In the genomic region with DNA sequence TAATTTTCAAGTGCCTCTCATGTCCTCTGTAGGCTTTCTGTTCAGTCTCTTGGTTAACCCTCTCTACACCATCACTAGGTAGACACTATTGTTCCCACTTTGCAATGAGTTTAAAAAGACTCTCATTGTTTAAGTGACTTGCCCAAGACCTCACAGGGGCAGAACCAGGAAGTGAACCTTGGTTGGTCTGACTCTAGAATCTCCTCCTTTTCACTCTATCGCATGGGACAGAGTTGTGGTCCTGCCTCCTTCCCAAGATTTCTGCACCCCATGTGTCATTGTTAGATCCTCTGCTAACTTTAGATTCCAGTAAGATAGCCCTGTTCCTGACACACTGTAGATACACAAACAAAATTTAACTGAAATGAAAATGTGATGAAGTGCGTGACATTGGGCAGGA, we compare ENCODE assay signal across 24 cellular contexts.
DNase-seq lines count a peak whose midpoint lies in the region; ATAC-seq, FAIRE-seq and TF ChIP-seq lines count a peak whose summit lies in the region.
"Had no signal": no experiment of that assay in that cellular context is flagged by ENCODE, and none has a peak within 500 bp of the region (broad histone marks: within the 10 kb centered on the region; RNA-seq: fewer than 3 reads in every experiment).

No MANE protein-coding gene starts in this region.

- peaks cover 6% of the 10 kb centered on the region for H3K4me1 Mint-ChIP-seq in astrocyte (ENCODE audit: low read depth, unreplicated experiment)
- H3K4me1 Mint-ChIP-seq: activated CD4-positive, alpha-beta T cell treated with anti-CD3 and anti-CD28 coated beads, Interleukin-2, amount 10 ng/mL, durations not matched to agents 7 days and 5 days; memory B cell; naive thymus-derived CD8-positive, alpha-beta T cell; T-cell had no signal

- H3K27me3 ChIP-seq in astrocyte (ENCODE audit: insufficient read depth, low read length) (no peaks in the 10 kb centered on the region), osteoblast (ENCODE audit: insufficient read depth, low read length) (no peaks in the 10 kb centered on the region), thoracic aorta (replicated peaks; ENCODE audit: insufficient read depth) (no peaks in the 10 kb centered on the region)
- H3K27me3 ChIP-seq: pancreas, right lobe of liver, upper lobe of left lung had no signal

- H3K4me3 ChIP-seq in astrocyte (ENCODE audit: insufficient read depth, low read depth, low read length): no peak overlapping the region
- no peak overlapping the region for H3K4me3 ChIP-seq in osteoblast (ENCODE audit: insufficient read depth, low read length)
- H3K4me3 ChIP-seq in thoracic aorta: no peak overlapping the region
- H3K4me3 ChIP-seq: pancreas, right lobe of liver, upper lobe of left lung had no signal

- H4K20me1 ChIP-seq in astrocyte (ENCODE audit: insufficient read depth, low read length): no peaks in the 10 kb centered on the region
- no peaks in the 10 kb centered on the region for H4K20me1 ChIP-seq in osteoblast (ENCODE audit: insufficient read depth, low read length)

- H3K36me3 ChIP-seq in astrocyte (ENCODE audit: insufficient read depth, low read length) (no peaks in the 10 kb centered on the region), osteoblast (ENCODE audit: insufficient read depth, low read length) (no peaks in the 10 kb centered on the region), thoracic aorta (no peaks in the 10 kb centered on the region)
- H3K36me3 ChIP-seq: pancreas, right lobe of liver, upper lobe of left lung had no signal

- H3K79me2 ChIP-seq in astrocyte (ENCODE audit: insufficient read depth, low read length) (no peaks in the 10 kb centered on the region), osteoblast (ENCODE audit: insufficient read depth, low read length) (no peaks in the 10 kb centered on the region)

- CTCF ChIA-PET in GM10248 (lab: Yijun Ruan, JAX): no interaction called here

- no peak overlapping the region for H3K4me3 Mint-ChIP-seq in astrocyte (ENCODE audit: unreplicated experiment)
- H3K4me3 Mint-ChIP-seq: activated CD4-positive, alpha-beta T cell treated with anti-CD3 and anti-CD28 coated beads, Interleukin-2, amount 10 ng/mL, durations not matched to agents 7 days and 5 days; memory B cell; naive thymus-derived CD8-positive, alpha-beta T cell; T-cell had no signal

- no peak overlapping the region for H3K27ac Mint-ChIP-seq in astrocyte (ENCODE audit: unreplicated experiment)
- H3K27ac Mint-ChIP-seq: activated CD4-positive, alpha-beta T cell treated with anti-CD3 and anti-CD28 coated beads, Interleukin-2, amount 10 ng/mL, durations not matched to agents 7 days and 5 days; memory B cell; naive thymus-derived CD8-positive, alpha-beta T cell; T-cell had no signal

- H3K9ac ChIP-seq in astrocyte (ENCODE audit: low read length): peak overlapping the region; percentile 35

- peaks cover 8% of the 10 kb centered on the region for H3K27me3 Mint-ChIP-seq in astrocyte (ENCODE audit: low read depth, unreplicated experiment)
- H3K27me3 Mint-ChIP-seq: activated CD4-positive, alpha-beta T cell treated with anti-CD3 and anti-CD28 coated beads, Interleukin-2, amount 10 ng/mL, durations not matched to agents 7 days and 5 days had no signal

- no peak overlapping the region for H2AFZ ChIP-seq in astrocyte (ENCODE audit: low read depth, low read length)
- H2AFZ ChIP-seq in osteoblast (ENCODE audit: low read length): peak overlapping the region; percentile 7

- H3K4me1 ChIP-seq in astrocyte (ENCODE audit: insufficient read depth, low read length) (peaks cover 33% of the 10 kb centered on the region), osteoblast (ENCODE audit: insufficient read depth, low read length) (peaks cover 50% of the 10 kb centered on the region), thoracic aorta (ENCODE audit: control insufficient read depth in 1 of 2, low read depth in 2 of 2) (peaks cover 8 to 38% of the 10 kb centered on the region in 2 donors)
- H3K4me1 ChIP-seq: right lobe of liver had no signal

- no peaks in the 10 kb centered on the region for H3K9me3 Mint-ChIP-seq in astrocyte (ENCODE audit: unreplicated experiment)
- H3K9me3 Mint-ChIP-seq: activated CD4-positive, alpha-beta T cell treated with anti-CD3 and anti-CD28 coated beads, Interleukin-2, amount 10 ng/mL, durations not matched to agents 7 days and 5 days; memory B cell; naive thymus-derived CD8-positive, alpha-beta T cell; T-cell had no signal

- ATAC-seq in thoracic aorta (ENCODE audit: insufficient number of reproducible peaks, low FRiP score, low read depth): no peak
- no peak for ATAC-seq in HG03175 (IDR thresholded peaks at IDR 0.05; ENCODE audit: unreplicated experiment)
- ATAC-seq: naive thymus-derived CD8-positive, alpha-beta T cell; right lobe of liver; T-cell had no signal

- no peaks in the 10 kb centered on the region for H3K36me3 Mint-ChIP-seq in astrocyte (ENCODE audit: low read depth, unreplicated experiment)
- H3K36me3 Mint-ChIP-seq: memory B cell; naive thymus-derived CD8-positive, alpha-beta T cell; T-cell had no signal

- peak; percentile 83 for FAIRE-seq in astrocyte (lab: Jason Lieb, UNC)
- FAIRE-seq: kidney, pancreas had no signal

- H3K4me2 ChIP-seq in astrocyte (ENCODE audit: low read length) (peak overlapping the region; percentile 18), osteoblast (ENCODE audit: insufficient read depth, low read length) (no peak overlapping the region)

- peak; percentile 43 for DNase-seq in NCI-H510A treated with DMSO at 0.1 percent for 48 hours (lab: John Stamatoyannopoulos, UW)
- no peak for DNase-seq in NCI-H510A (lab: John Stamatoyannopoulos, UW)
- DNase-seq in astrocyte (ENCODE audit: low read depth): no peak
- DNase-seq in osteoblast (ENCODE audit: insufficient read length, low spot score, missing footprints): no peak
- DNase-seq in thoracic aorta (ENCODE audit: low spot score): no peak
- no peak for DNase-seq in NCI-H1417 (lab: John Stamatoyannopoulos, UW)
- no peak for DNase-seq in GM10248 (ENCODE audit: extremely low spot score)
- DNase-seq: activated CD4-positive, alpha-beta T cell treated with anti-CD3 and anti-CD28 coated beads, Interleukin-2, amount 10 ng/mL, durations not matched to agents 7 days and 5 days; COR-L47; foreskin melanocyte; kidney; naive thymus-derived CD8-positive, alpha-beta T cell; NCI-H1105 treated with DMSO at 0.1 percent for 48 hours; NCI-H69; pancreas; right lobe of liver; SHP77; stimulated activated CD4-positive, alpha-beta T cell treated with anti-CD3 and anti-CD28 coated beads, Interleukin-2, amount 100 ng/mL, for 24 hours; stimulated activated naive CD4-positive, alpha-beta T cell treated with Interleukin-2 at 50 U/mL for 16 hours; T-cell; upper lobe of left lung had no signal

- H3K9me3 ChIP-seq in astrocyte (ENCODE audit: insufficient read depth, low read depth, low read length): no peaks in the 10 kb centered on the region
- H3K9me3 ChIP-seq in osteoblast (ENCODE audit: low read depth, low read length): no peaks in the 10 kb centered on the region
- no peaks in the 10 kb centered on the region for H3K9me3 ChIP-seq in thoracic aorta
- H3K9me3 ChIP-seq: pancreas, right lobe of liver, upper lobe of left lung had no signal

- POLR2A ChIA-PET in GM10248 (lab: Yijun Ruan, JAX): no interaction called here

- H3K27ac ChIP-seq in astrocyte (ENCODE audit: low read depth, low read length): peak overlapping the region; percentile 80
- peak overlapping the region; percentile 95 for H3K27ac ChIP-seq in osteoblast (ENCODE audit: low read depth, low read length)
- H3K27ac ChIP-seq in thoracic aorta: peak overlapping the region; percentile 20 to 47
- H3K27ac ChIP-seq: 22Rv1, pancreas, right lobe of liver had no signal

- TF ChIP-seq CTCF in astrocyte (IDR thresholded peaks at IDR 0.05; ENCODE audit: insufficient read depth, low read depth, low read length) (no peak), osteoblast (IDR thresholded peaks at IDR 0.05; ENCODE audit: extremely low read depth, low read depth, low read length) (no peak), thoracic aorta (IDR thresholded peaks at IDR 0.05) (no peak), GM10248 (IDR thresholded peaks at IDR 0.05; ENCODE audit: control extremely low read depth, extremely low read depth, low read depth, missing control alignments) (no peak)

Comparison
In these comparisons a context has a peak if more than half of its experiments do, and no peak if none do; other contexts are left out.
1. H3K27ac ChIP-seq: peak in every context shown above with its lines; median percentile 95 in osteoblast; 80 in astrocyte; 34 in thoracic aorta.